ENCODE assay signal across 18 cellular contexts in genomic region chr14:101623685-101624444, GRCh38.
"Had no signal": no experiment of that assay in that cellular context is flagged by ENCODE, and none has a peak within 500 bp of the region (broad histone marks: within the 10 kb centered on the region; RNA-seq: fewer than 3 reads in every experiment).

No MANE protein-coding gene starts in this region.

- H3K9ac ChIP-seq: parathyroid adenoma had no signal

- H3K27me3 ChIP-seq: adrenal gland, body of pancreas, right atrium auricular region had no signal

- H3K9me3 Mint-ChIP-seq: activated naive CD4-positive, alpha-beta T cell treated with anti-CD3 and anti-CD28 coated beads, Interleukin-2, amount 10 ng/mL, durations not matched to agents 7 days and 5 days; activated T-helper 17 cell treated with anti-CD3 and anti-CD28 coated beads, Interleukin-2, amount 50 U/mL, for 72 hours; immature natural killer cell; nephron progenitor cell had no signal

- H3K36me3 Mint-ChIP-seq: activated naive CD4-positive, alpha-beta T cell treated with anti-CD3 and anti-CD28 coated beads, Interleukin-2, amount 10 ng/mL, durations not matched to agents 7 days and 5 days; immature natural killer cell had no signal

- H3K4me3 Mint-ChIP-seq: activated naive CD4-positive, alpha-beta T cell treated with anti-CD3 and anti-CD28 coated beads, Interleukin-2, amount 10 ng/mL, durations not matched to agents 7 days and 5 days; activated T-helper 17 cell treated with anti-CD3 and anti-CD28 coated beads, Interleukin-2, amount 50 U/mL, for 72 hours; immature natural killer cell; nephron progenitor cell had no signal

- H3K4me1 ChIP-seq: parathyroid adenoma had no signal

- H3K79me2 ChIP-seq: parathyroid adenoma had no signal

- H3K27ac Mint-ChIP-seq: activated naive CD4-positive, alpha-beta T cell treated with anti-CD3 and anti-CD28 coated beads, Interleukin-2, amount 10 ng/mL, durations not matched to agents 7 days and 5 days; activated T-helper 17 cell treated with anti-CD3 and anti-CD28 coated beads, Interleukin-2, amount 50 U/mL, for 72 hours; nephron progenitor cell had no signal

- H3K4me1 Mint-ChIP-seq: activated T-helper 17 cell treated with anti-CD3 and anti-CD28 coated beads, Interleukin-2, amount 50 U/mL, for 72 hours had no signal

- H3K27ac ChIP-seq: adrenal gland, body of pancreas, esophagus squamous epithelium, parathyroid adenoma, right atrium auricular region, skin epidermis, stomach, thoracic aorta had no signal

- H3K36me3 ChIP-seq: adrenal gland, esophagus squamous epithelium, right atrium auricular region, stomach, thoracic aorta had no signal

- H3K4me3 ChIP-seq: adrenal gland, body of pancreas, esophagus squamous epithelium, right atrium auricular region, skin epidermis, stomach, thoracic aorta had no signal

- H2AFZ ChIP-seq: parathyroid adenoma had no signal

- H3K9me3 ChIP-seq: adrenal gland, body of pancreas, esophagus squamous epithelium, right atrium auricular region, stomach, thoracic aorta had no signal

- DNase-seq: activated CD4-positive, alpha-beta T cell treated with anti-CD3 and anti-CD28 coated beads for 48 hours; activated CD8-positive, alpha-beta memory T cell treated with anti-CD3 and anti-CD28 coated beads for 24 hours; activated naive CD4-positive, alpha-beta T cell treated with anti-CD3 and anti-CD28 coated beads, Interleukin-2, amount 10 ng/mL, durations not matched to agents 7 days and 5 days; body of pancreas; esophagus squamous epithelium; foreskin fibroblast; glutamatergic neuron; immature natural killer cell; left cardiac atrium; stimulated activated CD4-positive, alpha-beta T cell treated with anti-CD3 and anti-CD28 coated beads, Interleukin-4, amount 100 ng/mL, for 4 hours; stomach had no signal

- ATAC-seq: activated T-helper 17 cell treated with anti-CD3 and anti-CD28 coated beads, Interleukin-2, amount 50 U/mL, for 72 hours; body of pancreas; left cardiac atrium had no signal
